ENCODE assay signal across 19 cellular contexts in the genomic region with DNA sequence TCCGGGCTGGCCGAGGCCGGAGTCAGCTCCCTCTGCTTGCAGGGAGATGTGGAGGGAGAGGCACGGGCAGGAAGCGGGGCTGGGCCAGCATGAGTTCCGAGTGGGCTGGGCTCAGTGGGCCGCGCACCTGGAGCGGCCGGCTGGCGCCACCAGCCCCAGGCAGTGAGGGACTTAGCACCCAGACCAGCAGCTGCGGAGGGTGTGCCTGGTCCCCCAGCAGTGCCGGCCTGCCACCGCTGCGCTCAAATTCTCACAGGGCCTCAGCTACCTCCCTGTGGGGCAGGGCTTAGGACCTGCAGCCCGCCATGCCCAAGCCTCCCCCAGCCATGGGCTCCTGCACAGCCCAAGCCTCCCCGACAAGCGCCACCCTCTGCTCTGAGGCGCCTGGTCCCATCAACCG.
A peak's percentile ranks its signal among the peaks of the same experiment; 100 is the strongest.
DNase-seq lines count a peak whose midpoint lies in the region; ATAC-seq, FAIRE-seq and TF ChIP-seq lines count a peak whose summit lies in the region.
"Had no signal": no experiment of that assay in that cellular context is flagged by ENCODE, and none has a peak within 500 bp of the region (broad histone marks: within the 10 kb centered on the region; RNA-seq: fewer than 3 reads in every experiment).

No MANE protein-coding gene starts in this region.

- no peak overlapping the region for H2AFZ ChIP-seq in SK-N-SH (ENCODE audit: low read depth)
- H2AFZ ChIP-seq: GM23338 had no signal

- TF ChIP-seq EP300 in SK-N-SH (IDR thresholded peaks at IDR 0.05; ENCODE audit: borderline replicate concordance in 1 of 2, low read depth in 1 of 2, low read length in 1 of 2) = no peak

- H3K9me2 ChIP-seq in SK-N-SH = no peaks in the 10 kb centered on the region

- no peaks in the 10 kb centered on the region for H3K79me2 ChIP-seq in SK-N-SH (ENCODE audit: insufficient read depth)

- TF ChIP-seq RAD21 in SK-N-SH (IDR thresholded peaks at IDR 0.05; ENCODE audit: low read length) = no peak

- H3K4me3 ChIP-seq in BE2C (ENCODE audit: low read depth, low read length) (no peak overlapping the region), GM06990 (replicated peaks; ENCODE audit: low read depth, low read length) (no peak overlapping the region), kidney (ENCODE audit: low read length in 2 of 2) (no peak overlapping the region), SK-N-SH (ENCODE audit: low read depth in 2 of 2, low read length in 1 of 2) (no peak overlapping the region)
- H3K4me3 ChIP-seq: BLaER1, GM12878, GM23338 had no signal

- no peak overlapping the region for H3K27ac ChIP-seq in kidney (ENCODE audit: low read depth in 2 of 2, low read length in 2 of 2)
- H3K27ac ChIP-seq in SK-N-SH (ENCODE audit: low read depth in 2 of 2, low read length in 1 of 2) = no peak overlapping the region
- H3K27ac ChIP-seq: BLaER1, C4-2B had no signal

- ATAC-seq in HG03354 (IDR thresholded peaks at IDR 0.05; ENCODE audit: poor library complexity, severe bottlenecking, unreplicated experiment) = no peak
- ATAC-seq in HG02885 (IDR thresholded peaks at IDR 0.05; ENCODE audit: poor library complexity, unreplicated experiment) = no peak
- ATAC-seq: CD8-positive, alpha-beta T cell; GM12878; GM23338; HCT116 had no signal

- H3K9ac ChIP-seq in kidney (ENCODE audit: low read length in 2 of 2) (no peak overlapping the region), SK-N-SH (no peak overlapping the region)
- H3K9ac ChIP-seq: BLaER1 had no signal

- FAIRE-seq in kidney (lab: Jason Lieb, UNC) = no peak
- FAIRE-seq: G401.6, GM12878, GM19239 had no signal

- H3K36me3 ChIP-seq in BE2C = no peaks in the 10 kb centered on the region
- H3K36me3 ChIP-seq in GM06990 (ENCODE audit: control insufficient read depth, insufficient read depth, low read length) = no peaks in the 10 kb centered on the region
- no peaks in the 10 kb centered on the region for H3K36me3 ChIP-seq in kidney (ENCODE audit: control insufficient read depth in 1 of 2, insufficient read depth in 2 of 2, low read length in 2 of 2)
- no peaks in the 10 kb centered on the region for H3K36me3 ChIP-seq in SK-N-SH (replicated peaks in 1 of 2; ENCODE audit: control insufficient read depth in 1 of 2, insufficient read depth in 2 of 2, low read length in 1 of 2)
- H3K36me3 ChIP-seq: BLaER1 had no signal

- DNase-seq in BE2C = peak; percentile 4
- DNase-seq in GM06990 (ENCODE audit: extremely low read depth, insufficient read length) = peak; percentile 3
- peak; percentile 67 for DNase-seq in kidney
- no peak for DNase-seq in SK-N-SH
- DNase-seq: Caco-2; CD4-positive, CD25-positive, alpha-beta regulatory T cell; CD8-positive, alpha-beta T cell; DMS153; DND-41; H9 had no signal

- no peaks in the 10 kb centered on the region for H3K4me1 ChIP-seq in BE2C
- peaks cover 0 to 9% of the 10 kb centered on the region in 2 donors for H3K4me1 ChIP-seq in kidney (ENCODE audit: control insufficient read depth in 1 of 2, insufficient read depth in 1 of 2, low read depth in 1 of 2, low read length in 2 of 2)
- no peaks in the 10 kb centered on the region for H3K4me1 ChIP-seq in SK-N-SH (ENCODE audit: control insufficient read depth in 1 of 2, insufficient read depth in 2 of 2, low read depth in 1 of 2, low read length in 1 of 2)
- H3K4me1 ChIP-seq: BLaER1, Caco-2 had no signal

- POLR2A ChIA-PET in SK-N-SH (lab: Yijun Ruan, JAX) = no interaction called here

- H3K9me3 ChIP-seq in BE2C (peaks cover 2% of the 10 kb centered on the region; the same call in 1 of the 2 replicates), kidney (ENCODE audit: control insufficient read depth in 1 of 2, low read length in 2 of 2) (no peaks in the 10 kb centered on the region), SK-N-SH (no peaks in the 10 kb centered on the region)

- no peak overlapping the region for H3K4me2 ChIP-seq in SK-N-SH
- H3K4me2 ChIP-seq: BLaER1, GM23338 had no signal

- CTCF ChIA-PET in SK-N-SH (lab: Yijun Ruan, JAX) = interaction anchor here (0.7 kb wide), 1 partner anchor 34 kb away, joined by 3 read pairs; no protein-coding TSS in a partner anchor

- H3K27me3 ChIP-seq in BE2C = no peaks in the 10 kb centered on the region
- H3K27me3 ChIP-seq in GM06990 (replicated peaks; ENCODE audit: control insufficient read depth, insufficient read depth, low read length) = no peaks in the 10 kb centered on the region
- no peaks in the 10 kb centered on the region for H3K27me3 ChIP-seq in SK-N-SH (ENCODE audit: insufficient read depth)
- H3K27me3 ChIP-seq: BLaER1 had no signal

- intact Hi-C loops in kidney (cut with DNase I) = no loop called here

- TF ChIP-seq CTCF in BE2C (IDR thresholded peaks at IDR 0.05; ENCODE audit: low read depth, low read length) (no peak), GM06990 (IDR thresholded peaks at IDR 0.05; ENCODE audit: insufficient read depth, low read length, poor library complexity, severe bottlenecking) (no peak), kidney (IDR thresholded peaks at IDR 0.05; ENCODE audit: borderline replicate concordance, extremely low read depth, insufficient read depth) (no peak), SK-N-SH (IDR thresholded peaks at IDR 0.05) (no peak)

- no CpG with 5 or more reads among the region's 20 CpGs for WGBS in SK-N-SH (ENCODE audit: low lambda C conversion rate)

- H4K20me1 ChIP-seq in SK-N-SH (ENCODE audit: insufficient read depth) = no peaks in the 10 kb centered on the region
- H4K20me1 ChIP-seq: BLaER1 had no signal

- no peaks in the 10 kb centered on the region for H3F3A ChIP-seq in SK-N-SH (replicated peaks; ENCODE audit: insufficient read depth)

TF ChIP-seq in SK-N-SH, 30 proteins besides CTCF, POLR2A, EP300 and RAD21 (continues in another document):
- no peak for TF ChIP-seq SMC3 (IDR thresholded peaks at IDR 0.05; ENCODE audit: low read depth, low read length)
- TF ChIP-seq FOXJ3 (CRISPR knock-in tag; IDR thresholded peaks at IDR 0.05) = no peak
- TF ChIP-seq RXRA (IDR thresholded peaks at IDR 0.05; ENCODE audit: borderline replicate concordance, low read depth) = no peak
- TF ChIP-seq, protein P1, sequence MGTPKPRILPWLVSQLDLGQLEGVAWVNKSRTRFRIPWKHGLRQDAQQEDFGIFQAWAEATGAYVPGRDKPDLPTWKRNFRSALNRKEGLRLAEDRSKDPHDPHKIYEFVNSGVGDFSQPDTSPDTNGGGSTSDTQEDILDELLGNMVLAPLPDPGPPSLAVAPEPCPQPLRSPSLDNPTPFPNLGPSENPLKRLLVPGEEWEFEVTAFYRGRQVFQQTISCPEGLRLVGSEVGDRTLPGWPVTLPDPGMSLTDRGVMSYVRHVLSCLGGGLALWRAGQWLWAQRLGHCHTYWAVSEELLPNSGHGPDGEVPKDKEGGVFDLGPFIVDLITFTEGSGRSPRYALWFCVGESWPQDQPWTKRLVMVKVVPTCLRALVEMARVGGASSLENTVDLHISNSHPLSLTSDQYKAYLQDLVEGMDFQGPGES (IDR thresholded peaks at IDR 0.05; ENCODE audit: low read depth, low read length) = no peak
- no peak for TF ChIP-seq TEAD4 (IDR thresholded peaks at IDR 0.05; ENCODE audit: borderline replicate concordance, insufficient read depth)
- no peak for TF ChIP-seq SIN3A (IDR thresholded peaks at IDR 0.05; ENCODE audit: borderline replicate concordance, low read depth, low read length)
- no peak for TF ChIP-seq MXI1 (IDR thresholded peaks at IDR 0.05; ENCODE audit: low read depth, low read length)
- TF ChIP-seq, protein P2, sequence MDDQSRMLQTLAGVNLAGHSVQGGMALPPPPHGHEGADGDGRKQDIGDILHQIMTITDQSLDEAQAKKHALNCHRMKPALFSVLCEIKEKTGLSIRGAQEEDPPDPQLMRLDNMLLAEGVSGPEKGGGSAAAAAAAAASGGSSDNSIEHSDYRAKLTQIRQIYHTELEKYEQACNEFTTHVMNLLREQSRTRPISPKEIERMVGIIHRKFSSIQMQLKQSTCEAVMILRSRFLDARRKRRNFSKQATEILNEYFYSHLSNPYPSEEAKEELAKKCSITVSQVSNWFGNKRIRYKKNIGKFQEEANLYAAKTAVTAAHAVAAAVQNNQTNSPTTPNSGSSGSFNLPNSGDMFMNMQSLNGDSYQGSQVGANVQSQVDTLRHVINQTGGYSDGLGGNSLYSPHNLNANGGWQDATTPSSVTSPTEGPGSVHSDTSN (IDR thresholded peaks at IDR 0.05) = no peak
- TF ChIP-seq CHD2 (IDR thresholded peaks at IDR 0.05; ENCODE audit: low read length, partially characterized antibody) = no peak
- TF ChIP-seq, protein P3, sequence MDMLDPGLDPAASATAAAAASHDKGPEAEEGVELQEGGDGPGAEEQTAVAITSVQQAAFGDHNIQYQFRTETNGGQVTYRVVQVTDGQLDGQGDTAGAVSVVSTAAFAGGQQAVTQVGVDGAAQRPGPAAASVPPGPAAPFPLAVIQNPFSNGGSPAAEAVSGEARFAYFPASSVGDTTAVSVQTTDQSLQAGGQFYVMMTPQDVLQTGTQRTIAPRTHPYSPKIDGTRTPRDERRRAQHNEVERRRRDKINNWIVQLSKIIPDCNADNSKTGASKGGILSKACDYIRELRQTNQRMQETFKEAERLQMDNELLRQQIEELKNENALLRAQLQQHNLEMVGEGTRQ (IDR thresholded peaks at IDR 0.05; ENCODE audit: borderline replicate concordance, low read depth, low read length) = no peak
- no peak for TF ChIP-seq GABPA (IDR thresholded peaks at IDR 0.05; ENCODE audit: low read depth)
- no peak for TF ChIP-seq RCOR1 (IDR thresholded peaks at IDR 0.05; ENCODE audit: low read length)
- TF ChIP-seq, protein P4, sequence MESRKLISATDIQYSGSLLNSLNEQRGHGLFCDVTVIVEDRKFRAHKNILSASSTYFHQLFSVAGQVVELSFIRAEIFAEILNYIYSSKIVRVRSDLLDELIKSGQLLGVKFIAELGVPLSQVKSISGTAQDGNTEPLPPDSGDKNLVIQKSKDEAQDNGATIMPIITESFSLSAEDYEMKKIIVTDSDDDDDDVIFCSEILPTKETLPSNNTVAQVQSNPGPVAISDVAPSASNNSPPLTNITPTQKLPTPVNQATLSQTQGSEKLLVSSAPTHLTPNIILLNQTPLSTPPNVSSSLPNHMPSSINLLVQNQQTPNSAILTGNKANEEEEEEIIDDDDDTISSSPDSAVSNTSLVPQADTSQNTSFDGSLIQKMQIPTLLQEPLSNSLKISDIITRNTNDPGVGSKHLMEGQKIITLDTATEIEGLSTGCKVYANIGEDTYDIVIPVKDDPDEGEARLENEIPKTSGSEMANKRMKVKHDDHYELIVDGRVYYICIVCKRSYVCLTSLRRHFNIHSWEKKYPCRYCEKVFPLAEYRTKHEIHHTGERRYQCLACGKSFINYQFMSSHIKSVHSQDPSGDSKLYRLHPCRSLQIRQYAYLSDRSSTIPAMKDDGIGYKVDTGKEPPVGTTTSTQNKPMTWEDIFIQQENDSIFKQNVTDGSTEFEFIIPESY (IDR thresholded peaks at IDR 0.05; ENCODE audit: borderline replicate concordance, low read depth) = no peak
- TF ChIP-seq FOXM1 (IDR thresholded peaks at IDR 0.05; ENCODE audit: low read depth) = no peak
